22 cellular contexts compared by ENCODE assay signal in genomic region chr22:25160120-25160996, GRCh38. TPM values are rescaled to one million over a fixed set of nuclear protein-coding genes. Genes with fewer than 3 reads are reported as not detected.
DNase-seq lines count a peak whose midpoint lies in the region; ATAC-seq, FAIRE-seq and TF ChIP-seq lines count a peak whose summit lies in the region.
"Had no signal": no experiment of that assay in that cellular context is flagged by ENCODE, and none has a peak within 500 bp of the region (broad histone marks: within the 10 kb centered on the region; RNA-seq: fewer than 3 reads in every experiment).

No MANE protein-coding gene starts in this region.

- H3K9me3 Mint-ChIP-seq in MCF 10A (ENCODE audit: unreplicated experiment) (no peaks in the 10 kb centered on the region), WTC11 (no peaks in the 10 kb centered on the region), memory B cell (no peaks in the 10 kb centered on the region)

- CTCF ChIA-PET in MCF 10A (lab: Yijun Ruan, JAX) (no interaction called here), mammary epithelial cell (lab: Charles Lee; ENCODE audit: low non-redundant PET) (no interaction called here), WTC11 (lab: Charles Lee) (interaction anchor here (1.3 to 1.7 kb wide), 4 partner anchors 12 to 88 kb away, joined by 4 to 5 read pairs (median 4); no protein-coding TSS in a partner anchor)

- 91% methylated on average over 9 of the region's 11 CpGs for WGBS in mammary epithelial cell (ENCODE audit: low coverage, missing lambda C conversion rate)

- BruUV-seq in MCF 10A (replicated peaks; lab: Mats Ljungman, UMichigan) (no TSS peak), mammary epithelial cell (replicated peaks; lab: Mats Ljungman, UMichigan) (no TSS peak)

- FAIRE-seq in urothelium cell line (lab: Jason Lieb, UNC) = peak; percentile 96
- FAIRE-seq: A549, GM12892, K562 had no signal

- H2AFZ ChIP-seq in mammary epithelial cell (ENCODE audit: low read depth, low read length) = no peak overlapping the region

- H3K36me3 Mint-ChIP-seq in MCF 10A (ENCODE audit: insufficient read depth, unreplicated experiment) (peaks cover 34% of the 10 kb centered on the region), WTC11 (no peaks in the 10 kb centered on the region), memory B cell (no peaks in the 10 kb centered on the region)

- peaks cover 9% of the 10 kb centered on the region for H3K4me1 ChIP-seq in mammary epithelial cell (ENCODE audit: insufficient read depth, low read length)
- H3K4me1 ChIP-seq: A549; BLaER1 treated with 17β-estradiol and CSF1 and Interleukin-3, amounts not matched to agents 10 nM and 100 nM had no signal

- no peak for DNase-seq in MCF 10A (ENCODE audit: unreplicated experiment)
- DNase-seq in mammary epithelial cell = no peak
- no peak for DNase-seq in WTC11 (ENCODE audit: low spot score)
- no peak for DNase-seq in memory B cell (ENCODE audit: low spot score in 2 of 2)
- DNase-seq in urothelium cell line (ENCODE audit: low spot score) = no peak
- DNase-seq in NCI-H2107 treated with DMSO at 0.1 percent for 48 hours (lab: John Stamatoyannopoulos, UW; ENCODE audit: unreplicated experiment) = no peak
- no peak for DNase-seq in COLO829 (ENCODE audit: low spot score)
- DNase-seq: DMS 273 treated with DMSO at 0.1 percent for 48 hours, GOT3, MV-4-11, NCI-H1417 treated with DMSO at 0.1 percent for 48 hours, NCI-H2029, NCI-H2171 treated with DMSO at 0.1 percent for 48 hours, NCI-H748 treated with DMSO at 0.1 percent for 48 hours, OCI-M1, RPMI8226 had no signal

- H3K4me3 Mint-ChIP-seq in MCF 10A (ENCODE audit: unreplicated experiment) = no peak overlapping the region
- H3K4me3 Mint-ChIP-seq in WTC11 = no peak overlapping the region
- H3K4me3 Mint-ChIP-seq in memory B cell = peak overlapping the region; percentile 18

- H3K36me3 ChIP-seq in mammary epithelial cell (ENCODE audit: insufficient read depth, low read length) = no peaks in the 10 kb centered on the region
- H3K36me3 ChIP-seq: BLaER1 treated with 17β-estradiol and CSF1 and Interleukin-3, amounts not matched to agents 10 nM and 100 nM had no signal

- intact Hi-C loops in MCF 10A (cut with micrococcal nuclease) (no loop called here), mammary epithelial cell (cut with micrococcal nuclease) (loop anchor here (10.0 kb wide), 1 partner anchor 226 kb away; no protein-coding TSS in a partner anchor)

- no peaks in the 10 kb centered on the region for H4K20me1 ChIP-seq in mammary epithelial cell (ENCODE audit: insufficient read depth, low read length)

- H3K4me3 ChIP-seq in mammary epithelial cell (replicated peaks in 1 of 3; ENCODE audit: insufficient read depth in 1 of 3, low read depth in 2 of 3, low read length in 3 of 3) = no peak overlapping the region
- H3K4me3 ChIP-seq: A549; BLaER1 treated with 17β-estradiol and CSF1 and Interleukin-3, amounts not matched to agents 10 nM and 100 nM; K562 had no signal

- H3K4me2 ChIP-seq in mammary epithelial cell (ENCODE audit: insufficient read depth, low read depth, low read length) = no peak overlapping the region
- H3K4me2 ChIP-seq: A549; BLaER1 treated with 17β-estradiol and CSF1 and Interleukin-3, amounts not matched to agents 10 nM and 100 nM had no signal

- H3K27ac ChIP-seq in mammary epithelial cell (ENCODE audit: insufficient read depth, low read depth, low read length) = no peak overlapping the region
- H3K27ac ChIP-seq: A549; BLaER1 treated with 17β-estradiol and CSF1 and Interleukin-3, amounts not matched to agents 10 nM and 100 nM had no signal

- H3K9me3 ChIP-seq in mammary epithelial cell (replicated peaks; ENCODE audit: insufficient read depth, low read length) = no peaks in the 10 kb centered on the region
- H3K9me3 ChIP-seq: A549; BLaER1 treated with 17β-estradiol and CSF1 and Interleukin-3, amounts not matched to agents 10 nM and 100 nM had no signal

- ATAC-seq in WTC11 = no peak
- no peak for ATAC-seq in memory B cell (ENCODE audit: low read depth)
- ATAC-seq: A549, K562 had no signal

- H3K27me3 ChIP-seq in mammary epithelial cell (ENCODE audit: insufficient read depth, low read length) = no peaks in the 10 kb centered on the region
- H3K27me3 ChIP-seq: BLaER1 treated with 17β-estradiol and CSF1 and Interleukin-3, amounts not matched to agents 10 nM and 100 nM had no signal

- peaks cover 12% of the 10 kb centered on the region for H3K79me2 ChIP-seq in mammary epithelial cell (ENCODE audit: insufficient read depth, low read length)

- POLR2A ChIA-PET in MCF 10A (lab: Yijun Ruan, JAX) = interaction anchor here (1.9 to 2.3 kb wide), 2 partner anchors 22 to 26 kb away, joined by 5 to 9 read pairs; no protein-coding TSS in a partner anchor
- POLR2A ChIA-PET in WTC11 (lab: Charles Lee) = no interaction called here

- H3K27ac Mint-ChIP-seq in MCF 10A (ENCODE audit: low read depth, unreplicated experiment) (peak overlapping the region; percentile 14), WTC11 (peak overlapping the region; percentile 90; the same call in 1 of the 2 replicates), memory B cell (no peak overlapping the region)

- no peak overlapping the region for H3K9ac ChIP-seq in mammary epithelial cell (ENCODE audit: insufficient read depth, low read length)
- H3K9ac ChIP-seq: BLaER1 treated with 17β-estradiol and CSF1 and Interleukin-3, amounts not matched to agents 10 nM and 100 nM had no signal

- H3K27me3 Mint-ChIP-seq in MCF 10A (ENCODE audit: insufficient read depth, unreplicated experiment) = no peaks in the 10 kb centered on the region
- H3K27me3 Mint-ChIP-seq in WTC11 (ENCODE audit: low read depth) = no peaks in the 10 kb centered on the region
- H3K27me3 Mint-ChIP-seq in memory B cell = peaks cover 16% of the 10 kb centered on the region

- TF ChIP-seq CTCF in MCF 10A (IDR thresholded peaks at IDR 0.05; ENCODE audit: unreplicated experiment) = no peak
- TF ChIP-seq CTCF in mammary epithelial cell (conservative IDR thresholded peaks at IDR 0.05 in 1 of 2, IDR thresholded peaks at IDR 0.05 in 1 of 2; ENCODE audit: extremely low read depth in 1 of 2, insufficient read depth in 1 of 2, low read depth in 1 of 2, low read length in 2 of 2) = no peak
- no peak for TF ChIP-seq CTCF in WTC11 (IDR thresholded peaks at IDR 0.05)

- H3K4me1 Mint-ChIP-seq in MCF 10A (ENCODE audit: insufficient read depth, unreplicated experiment) (peaks cover 37% of the 10 kb centered on the region), WTC11 (0 out of 2 replicates have a peak, but pooled peaks cover under 1% of the 10 kb centered on the region), memory B cell (peaks cover 2% of the 10 kb centered on the region)

- dilution Hi-C loops in mammary epithelial cell (cut with HindIII; ENCODE audit: low sequenced_read_pairs) = no loop called here

- in situ Hi-C loops in mammary epithelial cell (cut with MboI; ENCODE audit: low sequenced_read_pairs in 2 of 2) = no loop called here

TF ChIP-seq in WTC11, 78 proteins besides CTCF, POLR2A, EP300 and RAD21 (continues in another document):
- TF ChIP-seq, protein P1, sequence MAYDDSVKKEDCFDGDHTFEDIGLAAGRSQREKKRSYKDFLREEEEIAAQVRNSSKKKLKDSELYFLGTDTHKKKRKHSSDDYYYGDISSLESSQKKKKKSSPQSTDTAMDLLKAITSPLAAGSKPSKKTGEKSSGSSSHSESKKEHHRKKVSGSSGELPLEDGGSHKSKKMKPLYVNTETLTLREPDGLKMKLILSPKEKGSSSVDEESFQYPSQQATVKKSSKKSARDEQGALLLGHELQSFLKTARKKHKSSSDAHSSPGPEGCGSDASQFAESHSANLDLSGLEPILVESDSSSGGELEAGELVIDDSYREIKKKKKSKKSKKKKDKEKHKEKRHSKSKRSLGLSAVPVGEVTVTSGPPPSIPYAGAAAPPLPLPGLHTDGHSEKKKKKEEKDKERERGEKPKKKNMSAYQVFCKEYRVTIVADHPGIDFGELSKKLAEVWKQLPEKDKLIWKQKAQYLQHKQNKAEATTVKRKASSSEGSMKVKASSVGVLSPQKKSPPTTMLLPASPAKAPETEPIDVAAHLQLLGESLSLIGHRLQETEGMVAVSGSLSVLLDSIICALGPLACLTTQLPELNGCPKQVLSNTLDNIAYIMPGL (CRISPR knock-in tag; IDR thresholded peaks at IDR 0.05) = no peak
- no peak for TF ChIP-seq ERG (CRISPR knock-in tag; IDR thresholded peaks at IDR 0.05)
- TF ChIP-seq GRHL2 (CRISPR knock-in tag; IDR thresholded peaks at IDR 0.05; ENCODE audit: insufficient replicate concordance, severe bottlenecking) = no peak
- TF ChIP-seq ZNF263 (CRISPR knock-in tag; IDR thresholded peaks at IDR 0.05; ENCODE audit: low read depth) = no peak
- TF ChIP-seq SMAD3 (CRISPR knock-in tag; IDR thresholded peaks at IDR 0.05; ENCODE audit: borderline replicate concordance) = no peak
- no peak for TF ChIP-seq ZNF512 (CRISPR knock-in tag; IDR thresholded peaks at IDR 0.05; ENCODE audit: borderline replicate concordance)

RNA-seq across cellular contexts. Expression of gene CRYBB3, which starts 39.3 kb away (rescaled TPM):
- 0.61 and 0.76 TPM in 2 replicates for total RNA-seq in MCF 10A (2022)
- total RNA-seq in mammary epithelial cell = not detected
- 0.09 TPM for polyA plus RNA-seq in mammary epithelial cell
- not detected for polyA minus RNA-seq in mammary epithelial cell
- total RNA-seq in WTC11 (2021) = 0.44 to 0.48 TPM in 2 of 3 replicates, not detected in the other
- total RNA-seq: Daoy, K562, NCI-H460 had no signal
- polyA plus RNA-seq: A549, K562 had no signal

RNA-seq across cellular contexts. Expression of gene CRYBB2, which starts 59.1 kb away (rescaled TPM):
- total RNA-seq in MCF 10A (2022) (0.52 and 0.68 TPM in 2 replicates), mammary epithelial cell (under 1 TPM in 1 of 2 donors, not detected in 1; 0.49 TPM), WTC11 (2021) (0.28 TPM in 1 of 3 replicates, not detected in the others)
- polyA plus RNA-seq in mammary epithelial cell = 0.09 TPM
- not detected for polyA minus RNA-seq in mammary epithelial cell
- total RNA-seq: Daoy, K562, NCI-H460 had no signal
- polyA plus RNA-seq: A549, K562 had no signal
